8 cellular contexts compared by ENCODE assay signal in the genomic region with DNA sequence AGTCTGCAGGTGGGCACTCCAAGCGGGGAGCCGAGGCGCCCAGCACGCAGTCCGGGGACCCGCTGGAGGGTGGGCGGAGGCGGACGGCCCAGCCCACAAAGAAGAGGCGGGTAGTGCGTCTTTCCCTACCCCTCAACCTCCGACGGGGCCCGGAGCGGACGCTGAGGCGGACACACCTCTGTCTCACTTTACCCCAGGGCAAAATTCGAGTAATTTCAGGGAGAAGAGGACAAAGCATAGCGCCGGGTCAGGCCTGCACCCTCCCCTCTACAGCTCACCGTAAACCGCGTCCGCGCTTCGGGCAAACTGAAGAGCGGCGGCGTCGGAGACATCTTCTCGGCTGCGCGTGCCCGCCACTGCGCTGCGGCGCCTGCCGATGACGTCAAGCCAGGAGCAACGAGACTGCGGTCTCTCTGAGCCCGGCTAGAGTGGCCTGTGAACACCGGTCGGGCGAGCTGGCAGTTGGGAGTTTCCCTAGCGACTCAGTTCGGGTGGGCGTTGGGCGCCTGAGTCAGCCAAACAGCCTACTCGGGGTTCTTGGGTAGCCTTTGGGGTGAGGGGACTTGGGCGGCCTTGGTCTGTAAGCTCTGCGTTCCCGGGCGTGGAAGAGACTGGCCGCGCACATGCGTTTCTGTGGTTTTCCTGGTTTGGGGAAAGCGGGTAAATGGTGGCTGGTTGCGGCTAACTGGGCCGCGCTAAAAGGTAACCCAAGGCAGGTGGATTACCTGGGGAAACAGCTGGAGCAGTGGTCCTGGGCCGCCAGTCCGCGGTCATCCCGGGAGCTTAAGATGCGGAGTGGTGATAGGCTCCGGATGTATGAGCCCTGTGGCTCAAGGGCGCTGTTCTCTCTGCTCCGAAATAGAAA. TPM values are rescaled to one million over a fixed set of nuclear protein-coding genes. Genes with fewer than 3 reads are reported as not detected.
DNase-seq lines count a peak whose midpoint lies in the region; TF ChIP-seq lines count a peak whose summit lies in the region.

A gene with protein sequence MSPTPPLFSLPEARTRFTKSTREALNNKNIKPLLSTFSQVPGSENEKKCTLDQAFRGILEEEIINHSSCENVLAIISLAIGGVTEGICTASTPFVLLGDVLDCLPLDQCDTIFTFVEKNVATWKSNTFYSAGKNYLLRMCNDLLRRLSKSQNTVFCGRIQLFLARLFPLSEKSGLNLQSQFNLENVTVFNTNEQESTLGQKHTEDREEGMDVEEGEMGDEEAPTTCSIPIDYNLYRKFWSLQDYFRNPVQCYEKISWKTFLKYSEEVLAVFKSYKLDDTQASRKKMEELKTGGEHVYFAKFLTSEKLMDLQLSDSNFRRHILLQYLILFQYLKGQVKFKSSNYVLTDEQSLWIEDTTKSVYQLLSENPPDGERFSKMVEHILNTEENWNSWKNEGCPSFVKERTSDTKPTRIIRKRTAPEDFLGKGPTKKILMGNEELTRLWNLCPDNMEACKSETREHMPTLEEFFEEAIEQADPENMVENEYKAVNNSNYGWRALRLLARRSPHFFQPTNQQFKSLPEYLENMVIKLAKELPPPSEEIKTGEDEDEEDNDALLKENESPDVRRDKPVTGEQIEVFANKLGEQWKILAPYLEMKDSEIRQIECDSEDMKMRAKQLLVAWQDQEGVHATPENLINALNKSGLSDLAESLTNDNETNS (minus strand): TSS at position 360 of the 865 bp plus-strand sequence. CDS start 28 bp downstream, at position 332.

- DNase-seq in COLO829 (ENCODE audit: low spot score) (peak; percentile 77), GM20000 (ENCODE audit: low spot score) (peak; percentile 90), HS-5 (ENCODE audit: low read depth) (peak; percentile 60), NOMO-1 (lab: John Stamatoyannopoulos, UW; ENCODE audit: unreplicated experiment in 2 of 2) (peak; percentile 88 to 90), lung microvascular endothelial cell (ENCODE audit: low read depth in 2 of 2) (peak; percentile 94)
- DNase-seq in effector CD8-positive, alpha-beta T cell (lab: John Stamatoyannopoulos, UW): peak; percentile 86
- peak; percentile 88 to 96 (median 93) for DNase-seq in stimulated activated CD4-positive, alpha-beta T cell treated with anti-CD3 and anti-CD28 coated beads, TNF-alpha, amount 100 ng/mL, for 4 hours (ENCODE audit: low read depth in 3 of 3)

- CTCF ChIA-PET in activated CD8-positive, alpha-beta memory T cell treated with anti-CD3 and anti-CD28 coated beads for 36 hours (lab: Charles Lee): interaction anchor here (0.6 to 1.1 kb wide), 3 partner anchors 10 to 110 kb away, joined by 3 read pairs; a partner anchor contains a TSS

- POLR2A ChIA-PET in activated CD8-positive, alpha-beta memory T cell treated with anti-CD3 and anti-CD28 coated beads for 36 hours (lab: Charles Lee): interaction anchor here (0.6 to 2.3 kb wide), 3 partner anchors 38 to 390 kb away, joined by 3 to 12 read pairs (median 9); a partner anchor contains a TSS

- TF ChIP-seq CTCF in GM20000 (IDR thresholded peaks at IDR 0.05; ENCODE audit: extremely low read depth, missing control alignments): no peak

RNA-seq across cellular contexts. Expression of the gene that starts here (rescaled TPM):
- total RNA-seq in activated CD8-positive, alpha-beta memory T cell treated with anti-CD3 and anti-CD28 coated beads for 36 hours: 10 to 100 TPM; 56.7 to 61.9 TPM
- total RNA-seq in lung microvascular endothelial cell: 16.3 and 26.0 TPM in 2 replicates

Comparison
In these comparisons a context has a peak if more than half of its experiments do, and no peak if none do; other contexts are left out.
1. Peak in every context shown above with its lines: DNase-seq.